Comparison of ENCODE assay signal across 1 cellular context in genomic region chr14:75675265-75675960, GRCh38.
TF ChIP-seq lines count a peak whose summit lies in the region.

No MANE protein-coding gene starts in this region.

TF ChIP-seq in K562, 482 proteins besides CTCF, POLR2A, EP300 and RAD21:
- TF ChIP-seq ZNF75A (CRISPR knock-in tag; IDR thresholded peaks at IDR 0.05) (no peak), ESRRB (CRISPR knock-in tag; IDR thresholded peaks at IDR 0.05; ENCODE audit: borderline replicate concordance) (no peak), MCM5 (IDR thresholded peaks at IDR 0.05; ENCODE audit: low read depth) (no peak), THRAP3 (IDR thresholded peaks at IDR 0.05; ENCODE audit: borderline replicate concordance) (no peak), ZNF76 (CRISPR knock-in tag; IDR thresholded peaks at IDR 0.05; ENCODE audit: borderline replicate concordance) (no peak), SAFB2 (IDR thresholded peaks at IDR 0.05; ENCODE audit: borderline replicate concordance, low read depth, low read length, severe bottlenecking) (no peak), ZC3H8 (IDR thresholded peaks at IDR 0.05) (no peak), SMARCA4 (IDR thresholded peaks at IDR 0.05) (no peak), FOSL1 (tag; conservative IDR thresholded peaks at IDR 0.05) (no peak), MAFG (tag; conservative IDR thresholded peaks at IDR 0.05) (no peak), KLF16 (IDR thresholded peaks at IDR 0.05) (no peak), FOXP4 (CRISPR knock-in tag; IDR thresholded peaks at IDR 0.05; ENCODE audit: borderline replicate concordance) (no peak), ZNF174 (CRISPR knock-in tag; IDR thresholded peaks at IDR 0.05) (no peak), RBM17 (IDR thresholded peaks at IDR 0.05; ENCODE audit: borderline replicate concordance, low read depth, low read length) (no peak), TSC22D4 (tag; IDR thresholded peaks at IDR 0.05) (no peak), FOXM1 (IDR thresholded peaks at IDR 0.05; ENCODE audit: low read depth) (no peak), FOXM1 (CRISPR knock-in tag; IDR thresholded peaks at IDR 0.05; ENCODE audit: low read depth) (no peak), TOE1 (IDR thresholded peaks at IDR 0.05; ENCODE audit: borderline replicate concordance) (no peak), TOE1 (CRISPR knock-in tag; IDR thresholded peaks at IDR 0.05; ENCODE audit: borderline replicate concordance, low read depth) (no peak), TFAM (CRISPR knock-in tag; conservative IDR thresholded peaks at IDR 0.05) (no peak)
- TF ChIP-seq, protein P1, sequence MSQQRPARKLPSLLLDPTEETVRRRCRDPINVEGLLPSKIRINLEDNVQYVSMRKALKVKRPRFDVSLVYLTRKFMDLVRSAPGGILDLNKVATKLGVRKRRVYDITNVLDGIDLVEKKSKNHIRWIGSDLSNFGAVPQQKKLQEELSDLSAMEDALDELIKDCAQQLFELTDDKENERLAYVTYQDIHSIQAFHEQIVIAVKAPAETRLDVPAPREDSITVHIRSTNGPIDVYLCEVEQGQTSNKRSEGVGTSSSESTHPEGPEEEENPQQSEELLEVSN (IDR thresholded peaks at IDR 0.05; ENCODE audit: borderline replicate concordance in 1 of 2, extremely low read depth in 1 of 2, insufficient read depth in 1 of 2, insufficient read length in 1 of 2, low read depth in 1 of 2, low read length in 1 of 2, poor library complexity in 1 of 2, severe bottlenecking in 1 of 2) = no peak
- TF ChIP-seq, protein P2, sequence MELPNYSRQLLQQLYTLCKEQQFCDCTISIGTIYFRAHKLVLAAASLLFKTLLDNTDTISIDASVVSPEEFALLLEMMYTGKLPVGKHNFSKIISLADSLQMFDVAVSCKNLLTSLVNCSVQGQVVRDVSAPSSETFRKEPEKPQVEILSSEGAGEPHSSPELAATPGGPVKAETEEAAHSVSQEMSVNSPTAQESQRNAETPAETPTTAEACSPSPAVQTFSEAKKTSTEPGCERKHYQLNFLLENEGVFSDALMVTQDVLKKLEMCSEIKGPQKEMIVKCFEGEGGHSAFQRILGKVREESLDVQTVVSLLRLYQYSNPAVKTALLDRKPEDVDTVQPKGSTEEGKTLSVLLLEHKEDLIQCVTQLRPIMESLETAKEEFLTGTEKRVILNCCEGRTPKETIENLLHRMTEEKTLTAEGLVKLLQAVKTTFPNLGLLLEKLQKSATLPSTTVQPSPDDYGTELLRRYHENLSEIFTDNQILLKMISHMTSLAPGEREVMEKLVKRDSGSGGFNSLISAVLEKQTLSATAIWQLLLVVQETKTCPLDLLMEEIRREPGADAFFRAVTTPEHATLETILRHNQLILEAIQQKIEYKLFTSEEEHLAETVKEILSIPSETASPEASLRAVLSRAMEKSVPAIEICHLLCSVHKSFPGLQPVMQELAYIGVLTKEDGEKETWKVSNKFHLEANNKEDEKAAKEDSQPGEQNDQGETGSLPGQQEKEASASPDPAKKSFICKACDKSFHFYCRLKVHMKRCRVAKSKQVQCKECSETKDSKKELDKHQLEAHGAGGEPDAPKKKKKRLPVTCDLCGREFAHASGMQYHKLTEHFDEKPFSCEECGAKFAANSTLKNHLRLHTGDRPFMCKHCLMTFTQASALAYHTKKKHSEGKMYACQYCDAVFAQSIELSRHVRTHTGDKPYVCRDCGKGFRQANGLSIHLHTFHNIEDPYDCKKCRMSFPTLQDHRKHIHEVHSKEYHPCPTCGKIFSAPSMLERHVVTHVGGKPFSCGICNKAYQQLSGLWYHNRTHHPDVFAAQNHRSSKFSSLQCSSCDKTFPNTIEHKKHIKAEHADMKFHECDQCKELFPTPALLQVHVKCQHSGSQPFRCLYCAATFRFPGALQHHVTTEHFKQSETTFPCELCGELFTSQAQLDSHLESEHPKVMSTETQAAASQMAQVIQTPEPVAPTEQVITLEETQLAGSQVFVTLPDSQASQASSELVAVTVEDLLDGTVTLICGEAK (IDR thresholded peaks at IDR 0.05) = no peak
- TF ChIP-seq, protein P2 (CRISPR knock-in tag; IDR thresholded peaks at IDR 0.05) = no peak
TF ChIP-seq in K562: peak in this region for 0.
